Comparison of ENCODE assay signal across 25 cellular contexts in genomic region chr3:118554148-118554819, GRCh38.
"Had no signal": no experiment of that assay in that cellular context is flagged by ENCODE, and none has a peak within 500 bp of the region (broad histone marks: within the 10 kb centered on the region; RNA-seq: fewer than 3 reads in every experiment).

No MANE protein-coding gene starts in this region.

- H3K27ac ChIP-seq: SJSA1, SK-N-MC had no signal

- DNase-seq: IMR-90; Karpas-422; KG1; MM.1S; NCI-H1092 treated with DMSO at 0.1 percent for 48 hours; NCI-H1436; NCI-H187; NCI-H2029; NCI-H2081 treated with DMSO at 0.1 percent for 48 hours; NCI-H2171; NCI-H226; NCI-H446; NCI-H510A; NCI-H524 treated with DMSO at 0.1 percent for 48 hours; NCI-H69; NCI-H774; NK-92 treated with Interleukin-12 subunit alpha and Interleukin-12 subunit beta, amount 100 ng/mL, for 24 hours; PC-3; SIG-M5; SW 1271 had no signal

- H3K4me1 ChIP-seq: SJSA1 had no signal

- H3K36me3 ChIP-seq: SJSA1 had no signal

- H3K9me3 ChIP-seq: SJSA1 had no signal

- H3K4me3 ChIP-seq: SJSA1, SK-N-MC had no signal

- H3K27me3 ChIP-seq: SJSA1 had no signal

- ATAC-seq: HepG2, Panc1, PC-3, Right ventricle myocardium inferior had no signal
